Comparison of ENCODE assay signal across 15 cellular contexts in genomic region chr19:18165794-18166544, GRCh38. TPM values are rescaled to one million over a fixed set of nuclear protein-coding genes. Genes with fewer than 3 reads are reported as not detected.
DNase-seq lines count a peak whose midpoint lies in the region; ATAC-seq and TF ChIP-seq lines count a peak whose summit lies in the region.
"Had no signal": no experiment of that assay in that cellular context is flagged by ENCODE, and none has a peak within 500 bp of the region (broad histone marks: within the 10 kb centered on the region; RNA-seq: fewer than 3 reads in every experiment).

No MANE protein-coding gene starts in this region.

- H3K36me3 Mint-ChIP-seq in memory B cell = peaks cover 15% of the 10 kb centered on the region
- peaks cover 2 to 15% of the 10 kb centered on the region in 2 donors for H3K36me3 Mint-ChIP-seq in activated T-cell treated with anti-CD3 and anti-CD28 coated beads, Interleukin-2, amount 50 U/mL, for 72 hours (ENCODE audit: insufficient read depth in 2 of 2)
- peaks cover 75% of the 10 kb centered on the region for H3K36me3 Mint-ChIP-seq in activated T-cell treated with anti-CD3 and anti-CD28 coated beads, Interleukin-2, amount 50 U/mL, for 24 hours (ENCODE audit: low read depth)

- POLR2A ChIA-PET in HEK293 (lab: Yijun Ruan, JAX) (interaction anchor here (0.6 kb wide), 1 partner anchor 54 kb away, joined by 3 read pairs; no protein-coding TSS in a partner anchor), SK-N-SH (lab: Yijun Ruan, JAX) (interaction anchor here (1.0 kb wide), 1 partner anchor 14 kb away, joined by 3 read pairs; the partner anchor contains the start of gene PIK3R2)

- H4K20me1 ChIP-seq in SK-N-SH (ENCODE audit: insufficient read depth) = no peaks in the 10 kb centered on the region

- no peaks in the 10 kb centered on the region for H3K79me2 ChIP-seq in SK-N-SH (ENCODE audit: insufficient read depth)

- H3K4me3 ChIP-seq in HEK293 (ENCODE audit: low read depth, low read length) (no peak overlapping the region), SK-N-SH (ENCODE audit: low read depth in 2 of 2, low read length in 1 of 2) (no peak overlapping the region)
- H3K4me3 ChIP-seq: A549, GM23338 had no signal

- TF ChIP-seq CTCF in HEK293 (tag by site-specific recombination; IDR thresholded peaks at IDR 0.05) (no peak), SK-N-SH (IDR thresholded peaks at IDR 0.05) (no peak)

- no peak overlapping the region for H3K4me2 ChIP-seq in SK-N-SH
- H3K4me2 ChIP-seq: A549, GM23338 had no signal

- H3K27ac Mint-ChIP-seq in memory B cell = peak overlapping the region; percentile 37
- H3K27ac Mint-ChIP-seq in activated T-cell treated with anti-CD3 and anti-CD28 coated beads, Interleukin-2, amount 50 U/mL, for 72 hours = no peak overlapping the region
- no peak overlapping the region for H3K27ac Mint-ChIP-seq in activated T-cell treated with anti-CD3 and anti-CD28 coated beads, Interleukin-2, amount 50 U/mL, for 24 hours
- H3K27ac Mint-ChIP-seq: CD4-positive, alpha-beta T cell; GM23338 had no signal

- no peak overlapping the region for H3K9ac ChIP-seq in SK-N-SH

- H3K9me3 Mint-ChIP-seq in memory B cell = no peaks in the 10 kb centered on the region
- H3K9me3 Mint-ChIP-seq in activated T-cell treated with anti-CD3 and anti-CD28 coated beads, Interleukin-2, amount 50 U/mL, for 72 hours = no peaks in the 10 kb centered on the region
- H3K9me3 Mint-ChIP-seq in activated T-cell treated with anti-CD3 and anti-CD28 coated beads, Interleukin-2, amount 50 U/mL, for 24 hours = no peaks in the 10 kb centered on the region
- H3K9me3 Mint-ChIP-seq: CD4-positive, alpha-beta T cell; GM23338 had no signal

- TF ChIP-seq RAD21 in SK-N-SH (IDR thresholded peaks at IDR 0.05; ENCODE audit: low read length) = no peak

- no peak for ATAC-seq in memory B cell (ENCODE audit: low read depth)
- no peak for ATAC-seq in activated T-cell treated with anti-CD3 and anti-CD28 coated beads, Interleukin-2, amount 50 U/mL, for 72 hours (replicated peaks in 1 of 2)
- ATAC-seq: A549, GM23338, HCT116 had no signal

- peaks cover 10% of the 10 kb centered on the region for H3F3A ChIP-seq in SK-N-SH (replicated peaks; ENCODE audit: insufficient read depth)

- 96% methylated on average over 15 of the region's 15 CpGs for WGBS in SK-N-SH (ENCODE audit: low lambda C conversion rate)

- H3K9me2 ChIP-seq in SK-N-SH = no peaks in the 10 kb centered on the region

- TF ChIP-seq EP300 in SK-N-SH (IDR thresholded peaks at IDR 0.05; ENCODE audit: borderline replicate concordance in 1 of 2, low read depth in 1 of 2, low read length in 1 of 2) = no peak

- H3K4me1 Mint-ChIP-seq in memory B cell = peaks cover 25% of the 10 kb centered on the region
- H3K4me1 Mint-ChIP-seq in activated T-cell treated with anti-CD3 and anti-CD28 coated beads, Interleukin-2, amount 50 U/mL, for 72 hours (ENCODE audit: low read depth) = peaks cover 5% of the 10 kb centered on the region
- peaks cover 4% of the 10 kb centered on the region for H3K4me1 Mint-ChIP-seq in activated T-cell treated with anti-CD3 and anti-CD28 coated beads, Interleukin-2, amount 50 U/mL, for 24 hours (ENCODE audit: low read depth)

- H3K9me3 ChIP-seq in HEK293 (ENCODE audit: control insufficient read depth, insufficient read depth, low read depth, low read length) (no peaks in the 10 kb centered on the region), SK-N-SH (no peaks in the 10 kb centered on the region)
- H3K9me3 ChIP-seq: A549, Caco-2 had no signal

- DNase-seq in SK-N-SH = peak; percentile 16
- no peak for DNase-seq in memory B cell (ENCODE audit: low spot score in 2 of 2)
- DNase-seq in activated T-cell treated with anti-CD3 and anti-CD28 coated beads, Interleukin-2, amount 50 U/mL, for 72 hours = no peak
- DNase-seq in activated T-cell treated with anti-CD3 and anti-CD28 coated beads, Interleukin-2, amount 50 U/mL, for 24 hours = no peak
- DNase-seq in DMS79 treated with DMSO at 0.1 percent for 48 hours (lab: John Stamatoyannopoulos, UW) = no peak
- DNase-seq in glomerular visceral epithelial cell (ENCODE audit: extremely low spot score) = no peak
- DNase-seq: AML-193; Caco-2; CD4-positive, alpha-beta T cell; GDM1 had no signal

- no peak overlapping the region for H3K4me3 Mint-ChIP-seq in memory B cell
- no peak overlapping the region for H3K4me3 Mint-ChIP-seq in activated T-cell treated with anti-CD3 and anti-CD28 coated beads, Interleukin-2, amount 50 U/mL, for 72 hours
- H3K4me3 Mint-ChIP-seq in activated T-cell treated with anti-CD3 and anti-CD28 coated beads, Interleukin-2, amount 50 U/mL, for 24 hours = no peak overlapping the region
- H3K4me3 Mint-ChIP-seq: CD4-positive, alpha-beta T cell; GM23338 had no signal

- no peaks in the 10 kb centered on the region for H3K27me3 ChIP-seq in SK-N-SH (ENCODE audit: insufficient read depth)

- H3K27me3 Mint-ChIP-seq in memory B cell = no peaks in the 10 kb centered on the region
- H3K27me3 Mint-ChIP-seq in activated T-cell treated with anti-CD3 and anti-CD28 coated beads, Interleukin-2, amount 50 U/mL, for 72 hours (ENCODE audit: low read depth) = no peaks in the 10 kb centered on the region
- H3K27me3 Mint-ChIP-seq in activated T-cell treated with anti-CD3 and anti-CD28 coated beads, Interleukin-2, amount 50 U/mL, for 24 hours = no peaks in the 10 kb centered on the region
- H3K27me3 Mint-ChIP-seq: CD4-positive, alpha-beta T cell had no signal

- CTCF ChIA-PET in HEK293 (lab: Yijun Ruan, JAX) = interaction anchor here (7.2 kb wide), 1 partner anchor 52 kb away, joined by 83 read pairs; no protein-coding TSS in a partner anchor
- CTCF ChIA-PET in SK-N-SH (lab: Yijun Ruan, JAX) = interaction anchor here (2.1 to 9.4 kb wide), 2 partner anchors 9 to 55 kb away, joined by 7 to 78 read pairs; partner anchors contain the start of gene IFI30

- H3K4me1 ChIP-seq in HEK293 (ENCODE audit: control insufficient read depth, insufficient read depth, low read length) = no peaks in the 10 kb centered on the region
- peaks cover 0 to 8% of the 10 kb centered on the region in 2 experiments; a peak in 1 of 4 replicates for H3K4me1 ChIP-seq in SK-N-SH (ENCODE audit: control insufficient read depth in 1 of 2, insufficient read depth in 2 of 2, low read depth in 1 of 2, low read length in 1 of 2)
- H3K4me1 ChIP-seq: Caco-2 had no signal

- peaks cover 21 to 73% of the 10 kb centered on the region in 2 experiments; a peak in 2 of 3 replicates for H3K36me3 ChIP-seq in HEK293 (ENCODE audit: control insufficient read depth in 2 of 2, insufficient read depth in 1 of 2, low read length in 2 of 2)
- peaks cover 38 to 44% of the 10 kb centered on the region in 2 experiments for H3K36me3 ChIP-seq in SK-N-SH (replicated peaks in 1 of 2; ENCODE audit: control insufficient read depth in 1 of 2, insufficient read depth in 2 of 2, low read length in 1 of 2)

- H3K27ac ChIP-seq in HEK293 (ENCODE audit: extremely low read depth, low read depth, low read length) (no peak overlapping the region), SK-N-SH (ENCODE audit: low read depth in 2 of 2, low read length in 1 of 2) (no peak overlapping the region)
- H3K27ac ChIP-seq: A549, C4-2B had no signal

- H2AFZ ChIP-seq in SK-N-SH (ENCODE audit: low read depth) = no peak overlapping the region
- H2AFZ ChIP-seq: GM23338 had no signal

TF ChIP-seq in HEK293, 187 proteins besides CTCF, POLR2A, EP300 and RAD21:
- TF ChIP-seq ZFP3 (tag by site-specific recombination; IDR thresholded peaks at IDR 0.05; ENCODE audit: low read depth) (peak; percentile 97), ZNF747 (tag by site-specific recombination; IDR thresholded peaks at IDR 0.05) (no peak), KLF17 (tag by site-specific recombination; IDR thresholded peaks at IDR 0.05) (no peak)

TF ChIP-seq in SK-N-SH, 30 proteins besides CTCF, POLR2A, EP300 and RAD21 (continues in another document):
- TF ChIP-seq NFIC (IDR thresholded peaks at IDR 0.05; ENCODE audit: borderline replicate concordance) (no peak), SMC3 (IDR thresholded peaks at IDR 0.05; ENCODE audit: low read depth, low read length) (no peak), NRF1 (IDR thresholded peaks at IDR 0.05; ENCODE audit: low read depth, low read length) (no peak), FOSL2 (IDR thresholded peaks at IDR 0.05; ENCODE audit: borderline replicate concordance, low read depth) (no peak), PBX3 (IDR thresholded peaks at IDR 0.05) (no peak), TAF1 (IDR thresholded peaks at IDR 0.05; ENCODE audit: borderline replicate concordance, low read depth, low read length) (no peak), MEF2A (IDR thresholded peaks at IDR 0.05; ENCODE audit: borderline replicate concordance, low read depth) (no peak), RXRA (IDR thresholded peaks at IDR 0.05; ENCODE audit: borderline replicate concordance, low read depth) (no peak), GATA2 (CRISPR knock-in tag; IDR thresholded peaks at IDR 0.05) (no peak)

RNA-seq across cellular contexts. Expression of gene IFI30, which starts 7.6 kb away (rescaled TPM):
- 10.7 and 11.6 TPM in 2 replicates for polyA plus RNA-seq in SK-N-SH (2012; rRNA removed)
- 4.4 and 6.7 TPM in 2 replicates for polyA plus RNA-seq in SK-N-SH (2012; cell fraction: cytosol; rRNA removed)
- polyA plus RNA-seq in SK-N-SH (2012; cell fraction: nucleus; rRNA removed) = 4.5 and 5.5 TPM in 2 replicates
- 10 to 100 TPM; 10.2 to 11.4 TPM for total RNA-seq in activated T-cell treated with anti-CD3 and anti-CD28 coated beads, Interleukin-2, amount 50 U/mL, for 72 hours

RNA-seq across cellular contexts. Expression of gene PIK3R2, which starts 13.0 kb away (rescaled TPM):
- 27.5 and 36.6 TPM in 2 replicates for polyA plus RNA-seq in SK-N-SH (2012; rRNA removed)
- polyA plus RNA-seq in SK-N-SH (2012; cell fraction: cytosol; rRNA removed) = 17.4 and 30.3 TPM in 2 replicates
- 52.1 and 53.0 TPM in 2 replicates for polyA plus RNA-seq in SK-N-SH (2012; cell fraction: nucleus; rRNA removed)
- total RNA-seq in activated T-cell treated with anti-CD3 and anti-CD28 coated beads, Interleukin-2, amount 50 U/mL, for 72 hours = 10 to 100 TPM; 13.3 to 15.4 TPM

RNA-seq across cellular contexts. Expression of gene MPV17L2, which starts 27.0 kb away (rescaled TPM):
- 17.5 and 20.6 TPM in 2 replicates for polyA plus RNA-seq in SK-N-SH (2012; rRNA removed)
- 9.7 and 13.5 TPM in 2 replicates for polyA plus RNA-seq in SK-N-SH (2012; cell fraction: cytosol; rRNA removed)
- polyA plus RNA-seq in SK-N-SH (2012; cell fraction: nucleus; rRNA removed) = 8.2 and 8.6 TPM in 2 replicates
- total RNA-seq in activated T-cell treated with anti-CD3 and anti-CD28 coated beads, Interleukin-2, amount 50 U/mL, for 72 hours = 10 to 100 TPM in 1 of 2 donors, 1 to 10 TPM in 1; 9.8 to 10.1 TPM

RNA-seq across cellular contexts. Expression of gene RAB3A, which starts 37.9 kb away (rescaled TPM):
- 9.1 and 9.7 TPM in 2 replicates for polyA plus RNA-seq in SK-N-SH (2012; rRNA removed)
- 7.7 and 10.0 TPM in 2 replicates for polyA plus RNA-seq in SK-N-SH (2012; cell fraction: cytosol; rRNA removed)
- 13.1 and 19.6 TPM in 2 replicates for polyA plus RNA-seq in SK-N-SH (2012; cell fraction: nucleus; rRNA removed)
- 1 to 10 TPM; 1.8 to 1.9 TPM for total RNA-seq in activated T-cell treated with anti-CD3 and anti-CD28 coated beads, Interleukin-2, amount 50 U/mL, for 72 hours
